8 cellular contexts compared by ENCODE assay signal in the genomic region with DNA sequence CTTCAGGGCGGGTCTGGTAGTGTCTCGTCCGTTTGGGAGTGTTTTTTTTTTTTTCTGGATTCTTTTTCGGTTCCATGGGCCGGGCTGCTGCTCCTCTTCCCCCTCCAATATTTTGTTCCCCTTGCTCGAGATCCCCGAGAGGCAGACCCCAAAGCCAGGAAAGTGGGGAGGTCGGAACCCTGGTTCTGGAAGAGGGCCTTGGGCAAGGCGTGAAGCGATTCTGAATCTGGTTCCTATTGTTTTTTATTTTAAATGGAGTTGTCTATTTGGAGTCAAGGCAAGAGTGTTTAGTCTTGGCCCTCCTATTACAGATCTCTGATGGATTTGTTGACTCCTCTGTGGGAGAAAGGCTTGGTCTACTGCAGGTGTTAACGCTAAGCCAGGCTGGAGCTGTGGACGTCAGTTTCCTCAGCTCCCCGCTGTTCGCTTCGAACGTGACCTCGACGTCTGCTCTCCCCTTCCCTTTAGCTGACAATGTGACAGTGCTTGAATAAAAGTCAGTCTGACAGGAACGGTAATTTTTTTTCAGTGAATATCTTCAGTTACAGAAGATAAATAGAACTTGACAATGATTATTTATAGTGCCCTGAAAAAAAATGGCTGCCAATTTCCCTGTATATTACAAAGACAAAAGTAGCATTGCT. TPM values are rescaled to one million over a fixed set of nuclear protein-coding genes. Genes with fewer than 3 reads are reported as not detected.
DNase-seq lines count a peak whose midpoint lies in the region; ATAC-seq and TF ChIP-seq lines count a peak whose summit lies in the region.

No MANE protein-coding gene starts in this region.

- no peak overlapping the region for H3K14ac ChIP-seq in mesenchymal stem cell (ENCODE audit: low read length in 2 of 2)

- H3K4ac ChIP-seq in mesenchymal stem cell (ENCODE audit: low read depth in 1 of 2, low read length in 2 of 2), result peak overlapping the region in 1 of 2 experiments; percentile 81

- intact Hi-C loops in activated CD4-positive, alpha-beta T cell treated with anti-CD3 and anti-CD28 coated beads, Interleukin-2, amount 10 ng/mL, durations not matched to agents 24 days and 14 days (cut with micrococcal nuclease), result loop anchor here (5.0 kb wide), 2 partner anchors 145 to 895 kb away; a partner anchor contains a TSS

- H3K27ac Mint-ChIP-seq in activated CD4-positive, alpha-beta T cell treated with anti-CD3 and anti-CD28 coated beads, Interleukin-2, amount 10 ng/mL, durations not matched to agents 24 days and 14 days, result peak overlapping the region; percentile 100
- peak overlapping the region; percentile 100 for H3K27ac Mint-ChIP-seq in stimulated activated memory B cell treated with anti-CD40 and anti-IgM and Interleukin-4, amounts not matched to agents 10 μg/mL and 1 μg/mL and 100 μg/mL, for 72 hours

- TF ChIP-seq CTCF in GM10266 (IDR thresholded peaks at IDR 0.05; ENCODE audit: control insufficient read depth, insufficient read depth, low read depth, missing control alignments), result no peak

- ATAC-seq in stimulated activated memory B cell treated with anti-CD40 and anti-IgM and Interleukin-4, amounts not matched to agents 10 μg/mL and 1 μg/mL and 100 μg/mL, for 72 hours, result no peak
- no peak for ATAC-seq in HG03097 (IDR thresholded peaks at IDR 0.05; ENCODE audit: low FRiP score, unreplicated experiment)

- 1% methylated on average over 18 to 19 of the region's 19 CpGs for WGBS in ectodermal cell, 2 experiments
- 0% methylated on average over 7 of the region's 19 CpGs for WGBS in mesenchymal stem cell

- peak overlapping the region; percentile 90 for H3K27ac ChIP-seq in ectodermal cell (ENCODE audit: insufficient read depth, low read depth, low read length, poor library complexity, severe bottlenecking)
- peak overlapping the region; percentile 94 for H3K27ac ChIP-seq in mesenchymal stem cell (ENCODE audit: low read length, poor library complexity, severe bottlenecking)

- H3K4me1 ChIP-seq in ectodermal cell (ENCODE audit: control insufficient read depth, insufficient read depth, low read length) (no peaks in the 10 kb centered on the region), mesenchymal stem cell (ENCODE audit: control insufficient read depth, insufficient read depth, low read depth, low read length) (peaks cover 1% of the 10 kb centered on the region)

- H4K8ac ChIP-seq in mesenchymal stem cell (ENCODE audit: low read length), result peak overlapping the region; percentile 91

- no peaks in the 10 kb centered on the region for H3K27me3 ChIP-seq in ectodermal cell (ENCODE audit: control insufficient read depth, insufficient read depth, low read length, poor library complexity, severe bottlenecking)
- no peaks in the 10 kb centered on the region for H3K27me3 ChIP-seq in mesenchymal stem cell (ENCODE audit: control insufficient read depth in 1 of 2, insufficient read depth in 1 of 2, low read length in 2 of 2)

- no peak overlapping the region for H3K23ac ChIP-seq in mesenchymal stem cell (ENCODE audit: low read length in 2 of 2)

- peaks cover 9% of the 10 kb centered on the region for H3K79me1 ChIP-seq in mesenchymal stem cell (replicated peaks; ENCODE audit: low read length, poor library complexity, severe bottlenecking)

- H3K9ac ChIP-seq in mesenchymal stem cell (ENCODE audit: low read length), result peak overlapping the region; percentile 100

- H4K91ac ChIP-seq in mesenchymal stem cell (ENCODE audit: low read length), result no peak overlapping the region

- H3K36me3 ChIP-seq in ectodermal cell (ENCODE audit: control insufficient read depth, insufficient read depth, low read length), result no peaks in the 10 kb centered on the region
- H3K36me3 ChIP-seq in mesenchymal stem cell (ENCODE audit: control insufficient read depth in 1 of 2, insufficient read depth in 2 of 2, low read depth in 1 of 2, low read length in 2 of 2), result no peaks in the 10 kb centered on the region

- H3K18ac ChIP-seq in mesenchymal stem cell (ENCODE audit: low read depth in 1 of 2, low read length in 2 of 2), result peak overlapping the region; percentile 81 to 83

- H3K4me2 ChIP-seq in mesenchymal stem cell (ENCODE audit: low read length, poor library complexity, severe bottlenecking), result peak overlapping the region; percentile 62

- peaks cover 9% of the 10 kb centered on the region for H3K36me3 Mint-ChIP-seq in activated CD4-positive, alpha-beta T cell treated with anti-CD3 and anti-CD28 coated beads, Interleukin-2, amount 10 ng/mL, durations not matched to agents 24 days and 14 days (ENCODE audit: low read depth)
- no peaks in the 10 kb centered on the region for H3K36me3 Mint-ChIP-seq in stimulated activated memory B cell treated with anti-CD40 and anti-IgM and Interleukin-4, amounts not matched to agents 10 μg/mL and 1 μg/mL and 100 μg/mL, for 72 hours

- H2AFZ ChIP-seq in mesenchymal stem cell (ENCODE audit: low read depth, low read length), result no peak overlapping the region

- H2BK15ac ChIP-seq in mesenchymal stem cell (ENCODE audit: low read depth, poor library complexity, severe bottlenecking), result no peak overlapping the region

- no peak overlapping the region for H2BK12ac ChIP-seq in mesenchymal stem cell (ENCODE audit: low read length in 2 of 2)

- H2BK120ac ChIP-seq in mesenchymal stem cell (ENCODE audit: low read depth, low read length), result peak overlapping the region; percentile 83

- no peaks in the 10 kb centered on the region for H3K9me3 Mint-ChIP-seq in activated CD4-positive, alpha-beta T cell treated with anti-CD3 and anti-CD28 coated beads, Interleukin-2, amount 10 ng/mL, durations not matched to agents 24 days and 14 days
- H3K9me3 Mint-ChIP-seq in stimulated activated memory B cell treated with anti-CD40 and anti-IgM and Interleukin-4, amounts not matched to agents 10 μg/mL and 1 μg/mL and 100 μg/mL, for 72 hours, result no peaks in the 10 kb centered on the region

- DNase-seq in GM10266 (ENCODE audit: extremely low spot score), result peak; percentile 24
- peak; percentile 44 for DNase-seq in NCI-H1105 treated with DMSO at 0.1 percent for 48 hours (lab: John Stamatoyannopoulos, UW)
- peak; percentile 83 for DNase-seq in activated CD4-positive, alpha-beta T cell treated with anti-CD3 and anti-CD28 coated beads, Interleukin-2, amount 10 ng/mL, durations not matched to agents 24 days and 14 days
- peak; percentile 59 for DNase-seq in mesenchymal stem cell
- no peak for DNase-seq in 8988T

- H2AK5ac ChIP-seq in mesenchymal stem cell (ENCODE audit: low read length, severe bottlenecking), result peak overlapping the region; percentile 12

- no peaks in the 10 kb centered on the region for H3K27me3 Mint-ChIP-seq in activated CD4-positive, alpha-beta T cell treated with anti-CD3 and anti-CD28 coated beads, Interleukin-2, amount 10 ng/mL, durations not matched to agents 24 days and 14 days
- H3K27me3 Mint-ChIP-seq in stimulated activated memory B cell treated with anti-CD40 and anti-IgM and Interleukin-4, amounts not matched to agents 10 μg/mL and 1 μg/mL and 100 μg/mL, for 72 hours, result no peaks in the 10 kb centered on the region

- peaks cover 13% of the 10 kb centered on the region for H3K4me1 Mint-ChIP-seq in activated CD4-positive, alpha-beta T cell treated with anti-CD3 and anti-CD28 coated beads, Interleukin-2, amount 10 ng/mL, durations not matched to agents 24 days and 14 days
- peaks cover 22% of the 10 kb centered on the region for H3K4me1 Mint-ChIP-seq in stimulated activated memory B cell treated with anti-CD40 and anti-IgM and Interleukin-4, amounts not matched to agents 10 μg/mL and 1 μg/mL and 100 μg/mL, for 72 hours

- H3K4me3 ChIP-seq in ectodermal cell (ENCODE audit: insufficient read depth, low read depth, low read length) (peak overlapping the region; percentile 84), mesenchymal stem cell (ENCODE audit: insufficient read depth in 1 of 2, low read depth in 1 of 2, low read length in 2 of 2) (peak overlapping the region; percentile 73 to 92)

- H3K4me3 Mint-ChIP-seq in activated CD4-positive, alpha-beta T cell treated with anti-CD3 and anti-CD28 coated beads, Interleukin-2, amount 10 ng/mL, durations not matched to agents 24 days and 14 days, result peak overlapping the region; percentile 96
- peak overlapping the region; percentile 96 for H3K4me3 Mint-ChIP-seq in stimulated activated memory B cell treated with anti-CD40 and anti-IgM and Interleukin-4, amounts not matched to agents 10 μg/mL and 1 μg/mL and 100 μg/mL, for 72 hours

- peak overlapping the region; percentile 81 for H2BK5ac ChIP-seq in mesenchymal stem cell (ENCODE audit: low read depth, low read length, poor library complexity, severe bottlenecking)

- no peaks in the 10 kb centered on the region for H3K9me3 ChIP-seq in ectodermal cell (ENCODE audit: control insufficient read depth, low read length)
- H3K9me3 ChIP-seq in mesenchymal stem cell (ENCODE audit: control insufficient read depth, low read length), result no peaks in the 10 kb centered on the region

RNA-seq across cellular contexts. Expression of a gene that starts 0.7 kb away (rescaled TPM):
- 6.9 and 7.0 TPM in 2 replicates for total RNA-seq in activated CD4-positive, alpha-beta T cell treated with anti-CD3 and anti-CD28 coated beads, Interleukin-2, amount 10 ng/mL, durations not matched to agents 24 days and 14 days
- 6.1 TPM for polyA plus RNA-seq in ectodermal cell (2013, experiment 1 of 4)
- 7.9 TPM for polyA plus RNA-seq in ectodermal cell (2013, experiment 2 of 4)
- 7.4 TPM for polyA plus RNA-seq in ectodermal cell (2013, experiment 3 of 4)
- 5.7 TPM for polyA plus RNA-seq in ectodermal cell (2013, experiment 4 of 4)
- polyA plus RNA-seq in mesenchymal stem cell (2013, experiment 1 of 2), result 2.4 TPM
- 2.2 TPM for polyA plus RNA-seq in mesenchymal stem cell (2013, experiment 2 of 2)

RNA-seq across cellular contexts. Expression of a gene that starts 52.4 kb away (rescaled TPM):
- 103 and 108 TPM in 2 replicates for total RNA-seq in activated CD4-positive, alpha-beta T cell treated with anti-CD3 and anti-CD28 coated beads, Interleukin-2, amount 10 ng/mL, durations not matched to agents 24 days and 14 days
- 32.0 TPM for polyA plus RNA-seq in ectodermal cell (2013, experiment 1 of 4)
- 35.0 TPM for polyA plus RNA-seq in ectodermal cell (2013, experiment 2 of 4)
- 30.4 TPM for polyA plus RNA-seq in ectodermal cell (2013, experiment 3 of 4)
- 33.2 TPM for polyA plus RNA-seq in ectodermal cell (2013, experiment 4 of 4)
- 28.8 TPM for polyA plus RNA-seq in mesenchymal stem cell (2013, experiment 1 of 2)
- polyA plus RNA-seq in mesenchymal stem cell (2013, experiment 2 of 2), result 29.1 TPM
